Comparison of ENCODE assay signal across 8 cellular contexts in genomic region chr10:12348870-12349627, GRCh38. TPM values are rescaled to one million over a fixed set of nuclear protein-coding genes. Genes with fewer than 3 reads are reported as not detected.
DNase-seq lines count a peak whose midpoint lies in the region; ATAC-seq and TF ChIP-seq lines count a peak whose summit lies in the region.

Gene CAMK1D, plus strand, starts transcription at chr10:12349547.

- H3K27me3 Mint-ChIP-seq in natural killer cell (ENCODE audit: low read depth in 2 of 2) = no peaks in the 10 kb centered on the region

- peak within 1 kb of the TSS; percentile 98 for H3K4me3 Mint-ChIP-seq in natural killer cell

- H3K36me3 Mint-ChIP-seq in natural killer cell = no peaks in the 10 kb centered on the region

- ATAC-seq in HG03354 (IDR thresholded peaks at IDR 0.05; ENCODE audit: poor library complexity, severe bottlenecking, unreplicated experiment) (peak; percentile 48), natural killer cell (peak; percentile 71 to 83 (median 71))
- ATAC-seq in stimulated activated naive CD8-positive, alpha-beta T cell treated with anti-CD3 and anti-CD28 coated beads, Interleukin-15, Interleukin-2, amounts not matched to agents 100 U/mL and 50 U/mL, for 24 hours = peak; percentile 61

- peak within 1 kb of the TSS; percentile 95 for H3K4me2 ChIP-seq in BLaER1
- H3K4me2 ChIP-seq in fibroblast of lung (ENCODE audit: extremely low read depth, insufficient read depth, low read length) = peak within 1 kb of the TSS; percentile 98

- H3K27me3 ChIP-seq in BLaER1 (no peaks in the 10 kb centered on the region), fibroblast of lung (ENCODE audit: control insufficient read depth, insufficient read depth, low read length) (peaks cover 3% of the 10 kb centered on the region)

- H3K27ac ChIP-seq in BLaER1 (peak within 1 kb of the TSS; percentile 90), fibroblast of lung (ENCODE audit: insufficient read depth, low read length) (no peak within 1 kb of the TSS)

- H3K9me3 ChIP-seq in BLaER1 (no peaks in the 10 kb centered on the region), fibroblast of lung (ENCODE audit: control insufficient read depth, insufficient read depth, low read depth, low read length) (no peaks in the 10 kb centered on the region)

- peak; percentile 86 for DNase-seq in OCI-M1 (lab: John Stamatoyannopoulos, UW)
- DNase-seq in activated T-helper 1 cell treated with Interleukin-2 at 50 U/mL for 16 hours (ENCODE audit: low read depth) = peak; percentile 89
- DNase-seq in fibroblast of lung (ENCODE audit: low read depth in 2 of 2) = peak; percentile 69 to 80
- peak; percentile 83 for DNase-seq in natural killer cell
- DNase-seq in stimulated activated naive CD8-positive, alpha-beta T cell treated with anti-CD3 and anti-CD28 coated beads, Interleukin-15, Interleukin-2, amounts not matched to agents 100 U/mL and 50 U/mL, for 24 hours = peak; percentile 86

- H3K4me1 ChIP-seq in BLaER1 (peaks cover 38% of the 10 kb centered on the region), fibroblast of lung (ENCODE audit: control insufficient read depth, extremely low read depth, insufficient read depth, low read length) (peaks cover 2% of the 10 kb centered on the region)

- peak within 1 kb of the TSS; percentile 95 for H3K4me3 ChIP-seq in BLaER1
- H3K4me3 ChIP-seq in fibroblast of lung (replicated peaks in 1 of 4; ENCODE audit: control extremely low read depth in 1 of 4, insufficient read depth in 1 of 4, low read depth in 3 of 4, low read length in 4 of 4) = peak within 1 kb of the TSS; percentile 57 to 70 (median 68)

- TF ChIP-seq POLR2A in GM19099 (IDR thresholded peaks at IDR 0.05; ENCODE audit: extremely low read depth, insufficient read length, low read depth) = peak; percentile 71

- intact Hi-C loops in natural killer cell (cut with micrococcal nuclease) = loop anchor here (1.0 to 2.0 kb wide), 2 partner anchors 64 to 84 kb away; no protein-coding TSS in a partner anchor

- peaks cover 32% of the 10 kb centered on the region for H4K20me1 ChIP-seq in BLaER1
- H4K20me1 ChIP-seq in fibroblast of lung (ENCODE audit: control insufficient read depth, extremely low read depth, insufficient read depth, low read length) = no peaks in the 10 kb centered on the region

- H3K9ac ChIP-seq in BLaER1 = peak within 1 kb of the TSS; percentile 91
- peak within 1 kb of the TSS; percentile 63 for H3K9ac ChIP-seq in fibroblast of lung (ENCODE audit: insufficient read depth, low read length)

- no peaks in the 10 kb centered on the region for H3K79me2 ChIP-seq in fibroblast of lung (ENCODE audit: control insufficient read depth, insufficient read depth, low read length)

- peak within 1 kb of the TSS; percentile 76 for H2AFZ ChIP-seq in fibroblast of lung (ENCODE audit: low read length)

- H3K27ac Mint-ChIP-seq in natural killer cell = peak within 1 kb of the TSS; percentile 87 to 97

- TF ChIP-seq CTCF in fibroblast of lung (conservative IDR thresholded peaks at IDR 0.05 in 1 of 2, IDR thresholded peaks at IDR 0.05 in 1 of 2; ENCODE audit: low read depth in 1 of 2, low read length in 2 of 2) (peak in 1 of 2 donors; percentile 30), natural killer cell (IDR thresholded peaks at IDR 0.05) (peak; percentile 23)

- H3K9me3 Mint-ChIP-seq in natural killer cell = no peaks in the 10 kb centered on the region

- H3K36me3 ChIP-seq in BLaER1 (no peaks in the 10 kb centered on the region), fibroblast of lung (ENCODE audit: control insufficient read depth, insufficient read depth, low read length) (no peaks in the 10 kb centered on the region)

- H3K4me1 Mint-ChIP-seq in natural killer cell = peaks cover 53 to 62% of the 10 kb centered on the region in 2 donors

RNA-seq across cellular contexts. Expression of gene CAMK1D, which starts in this region (rescaled TPM):
- 1.5 and 2.3 TPM in 2 replicates for total RNA-seq in fibroblast of lung
- polyA plus RNA-seq in fibroblast of lung = 1.5 and 2.3 TPM in 2 replicates
- polyA plus RNA-seq in fibroblast of lung (2012) = 1.0 and 1.6 TPM in 2 replicates
- polyA minus RNA-seq in fibroblast of lung (ENCODE audit: low replicate concordance) = 1.7 and 5.4 TPM in 2 replicates
- total RNA-seq in natural killer cell = 10 to 100 TPM; 44.2 to 56.4 (median 49.7) TPM

Comparison
In these comparisons a context has a peak if more than half of its experiments do, and no peak if none do; other contexts are left out.
1. RNA of gene CAMK1D (total RNA-seq): 44.2 to 56.4 TPM in natural killer cell; 1.5 to 2.3 TPM in fibroblast of lung; every median in the first group is over 10 times any median in the second.
2. Peak in every context shown above with its lines, with median percentiles within 50 percentile points of each other: ATAC-seq and DNase-seq.